Comparison of ENCODE assay signal across 2 cellular contexts in genomic region chr7:949021-949934, GRCh38.
TF ChIP-seq lines count a peak whose summit lies in the region.

No MANE protein-coding gene starts in this region.

TF ChIP-seq in HepG2, 621 proteins besides CTCF, POLR2A, EP300 and RAD21:
- TF ChIP-seq MXD4 (CRISPR knock-in tag; IDR thresholded peaks at IDR 0.05) (no peak), ZNF766 (CRISPR knock-in tag; IDR thresholded peaks at IDR 0.05; ENCODE audit: borderline replicate concordance) (no peak), ZNF232 (CRISPR knock-in tag; IDR thresholded peaks at IDR 0.05; ENCODE audit: borderline replicate concordance) (no peak)

TF ChIP-seq in WTC11, 78 proteins besides CTCF, POLR2A, EP300 and RAD21:
- TF ChIP-seq NR1H2 (CRISPR knock-in tag; IDR thresholded peaks at IDR 0.05) (no peak), USF2 (CRISPR knock-in tag; IDR thresholded peaks at IDR 0.05) (peak; percentile 22; the same call in 1 of the 2 replicates)
